8 cellular contexts compared by ENCODE assay signal in genomic region chr6:46490425-46491200, GRCh38. TPM values are rescaled to one million over a fixed set of nuclear protein-coding genes. Genes with fewer than 3 reads are reported as not detected.
DNase-seq lines count a peak whose midpoint lies in the region; ATAC-seq and TF ChIP-seq lines count a peak whose summit lies in the region.

No MANE protein-coding gene starts in this region.

- H3K18ac ChIP-seq in trophoblast cell (ENCODE audit: low read length): no peak overlapping the region

- no CpG with 5 or more reads among the region's 56 CpGs for WGBS in trophoblast cell (ENCODE audit: extremely low coverage, insufficient coverage, insufficient read length)

- H2BK120ac ChIP-seq in trophoblast cell (ENCODE audit: insufficient read depth, low read length, poor library complexity): peak overlapping the region; percentile 60

- no peak overlapping the region for H3K27ac ChIP-seq in trophoblast cell (ENCODE audit: low read depth, low read length)

- H3K27me3 ChIP-seq in trophoblast cell (ENCODE audit: insufficient read depth, low read length): no peaks in the 10 kb centered on the region

- no peak for ATAC-seq in activated T-cell treated with anti-CD3 and anti-CD28 coated beads, Interleukin-2, amount 50 U/mL, for 72 hours (replicated peaks in 1 of 2)
- ATAC-seq in GM21576 (IDR thresholded peaks at IDR 0.05; ENCODE audit: unreplicated experiment) (no peak), omental fat pad (ENCODE audit: low FRiP score) (no peak)

- H3K9ac ChIP-seq in trophoblast cell (ENCODE audit: low read length): no peak overlapping the region

- H3K36me3 ChIP-seq in trophoblast cell (ENCODE audit: control insufficient read depth in 1 of 2, insufficient read depth in 2 of 2, low read length in 2 of 2): no peaks in the 10 kb centered on the region

- peaks cover 3% of the 10 kb centered on the region for H3K79me1 ChIP-seq in trophoblast cell (ENCODE audit: low read length)

- H3K27ac Mint-ChIP-seq in activated T-cell treated with anti-CD3 and anti-CD28 coated beads, Interleukin-2, amount 50 U/mL, for 72 hours: no peak overlapping the region

- H3K9me3 Mint-ChIP-seq in activated T-cell treated with anti-CD3 and anti-CD28 coated beads, Interleukin-2, amount 50 U/mL, for 72 hours: no peaks in the 10 kb centered on the region

- H3K4me2 ChIP-seq in trophoblast cell (ENCODE audit: low read length): peak overlapping the region; percentile 99

- TF ChIP-seq CTCF in GM20000 (IDR thresholded peaks at IDR 0.05; ENCODE audit: extremely low read depth, missing control alignments) (no peak), omental fat pad (IDR thresholded peaks at IDR 0.05) (no peak)

- H4K91ac ChIP-seq in trophoblast cell (ENCODE audit: low read depth, low read length): peak overlapping the region; percentile 68

- no peaks in the 10 kb centered on the region for H3K79me2 ChIP-seq in trophoblast cell (ENCODE audit: control insufficient read depth, insufficient read depth, low read length, poor library complexity)

- no peaks in the 10 kb centered on the region for H3K4me1 Mint-ChIP-seq in activated T-cell treated with anti-CD3 and anti-CD28 coated beads, Interleukin-2, amount 50 U/mL, for 72 hours (ENCODE audit: low read depth)

- peak overlapping the region; percentile 88 for H4K8ac ChIP-seq in trophoblast cell (ENCODE audit: low read depth, low read length)

- peaks cover 70% of the 10 kb centered on the region for H3K27me3 Mint-ChIP-seq in activated T-cell treated with anti-CD3 and anti-CD28 coated beads, Interleukin-2, amount 50 U/mL, for 72 hours (ENCODE audit: low read depth)

- peak overlapping the region; percentile 97 for H2AFZ ChIP-seq in trophoblast cell (ENCODE audit: insufficient read depth, low read length, poor library complexity)

- H3K4me1 ChIP-seq in trophoblast cell (ENCODE audit: control insufficient read depth in 1 of 2, insufficient read depth in 2 of 2, low read length in 2 of 2): peaks cover 4% of the 10 kb centered on the region in 2 experiments

- peak overlapping the region; percentile 89 for H3K14ac ChIP-seq in trophoblast cell (ENCODE audit: low read length)

- no peak overlapping the region for H3K23ac ChIP-seq in trophoblast cell (ENCODE audit: low read length)

- H3K9me3 ChIP-seq in trophoblast cell (ENCODE audit: insufficient read depth, low read depth, low read length): no peaks in the 10 kb centered on the region

- peak overlapping the region; percentile 81 for H3K4me3 ChIP-seq in trophoblast cell (ENCODE audit: low read depth, low read length)

- peak overlapping the region; percentile 49 for H2BK5ac ChIP-seq in trophoblast cell (ENCODE audit: low read depth, low read length, poor library complexity)

- no peak overlapping the region for H3K4ac ChIP-seq in trophoblast cell (ENCODE audit: low read depth, low read length)

- DNase-seq in AG20443 (ENCODE audit: low spot score) (peak; percentile 62), GM20000 (ENCODE audit: low spot score) (peak; percentile 42), cardiac septum (ENCODE audit: low spot score) (peak; percentile 79), trophoblast cell (no peak), omental fat pad (ENCODE audit: low spot score) (no peak), DMS153 treated with DMSO at 0.1 percent for 48 hours (lab: John Stamatoyannopoulos, UW; ENCODE audit: unreplicated experiment) (no peak)
- no peak for DNase-seq in activated T-cell treated with anti-CD3 and anti-CD28 coated beads, Interleukin-2, amount 50 U/mL, for 72 hours

- peak overlapping the region; percentile 59 to 65 for H3K4me3 Mint-ChIP-seq in activated T-cell treated with anti-CD3 and anti-CD28 coated beads, Interleukin-2, amount 50 U/mL, for 72 hours

- H3K36me3 Mint-ChIP-seq in activated T-cell treated with anti-CD3 and anti-CD28 coated beads, Interleukin-2, amount 50 U/mL, for 72 hours (ENCODE audit: insufficient read depth in 2 of 2): no peaks in the 10 kb centered on the region

- intact Hi-C loops in cardiac septum (cut with DNase I): loop anchor here (1.0 to 5.0 kb wide), 3 partner anchors 71 to 272 kb away; no protein-coding TSS in a partner anchor

- H2BK12ac ChIP-seq in trophoblast cell (ENCODE audit: low read length): no peak overlapping the region

- H2AK5ac ChIP-seq in trophoblast cell (ENCODE audit: low read length): no peak overlapping the region

- H4K12ac ChIP-seq in trophoblast cell (ENCODE audit: low read depth, low read length): peak overlapping the region; percentile 70

RNA-seq across cellular contexts. Expression of gene RCAN2, which starts 0.6 kb away (rescaled TPM):
- 1 to 10 TPM; 1.3 to 7.4 TPM for total RNA-seq in activated T-cell treated with anti-CD3 and anti-CD28 coated beads, Interleukin-2, amount 50 U/mL, for 72 hours
- 281 TPM for total RNA-seq in cardiac septum
- polyA plus RNA-seq in trophoblast cell (2013): 2.5 TPM in 2 replicates
- total RNA-seq in omental fat pad: 1 to 10 TPM; 2.5 to 7.9 (median 3.7) TPM

Comparison
In these comparisons a context has a peak if more than half of its experiments do, and no peak if none do; other contexts are left out.
1. DNase-seq: peak in AG20443 (single experiment), GM20000 (single experiment) and cardiac septum (single experiment); none in activated T-cell treated with anti-CD3 and anti-CD28 coated beads, Interleukin-2, amount 50 U/mL, for 72 hours (0 of 2), trophoblast cell (0 of 2), omental fat pad (single experiment) and DMS153 treated with DMSO at 0.1 percent for 48 hours (single experiment).
2. RNA of gene RCAN2, which starts 0.6 kb away (total RNA-seq): 281 TPM in cardiac septum (single experiment); 1.3 to 7.4 TPM in activated T-cell treated with anti-CD3 and anti-CD28 coated beads, Interleukin-2, amount 50 U/mL, for 72 hours and 2.5 to 7.9 TPM in omental fat pad; every median in the first group is over 10 times any median in the second.